8 cellular contexts compared by ENCODE assay signal in genomic region chr16:29288711-29289523, GRCh38.
DNase-seq lines count a peak whose midpoint lies in the region; TF ChIP-seq lines count a peak whose summit lies in the region.
"Not testable (repeated sequence)": the region's sequence is repeated elsewhere in the genome, so short reads cannot be mapped to it uniquely, and the experiment has no call there.

No MANE protein-coding gene starts in this region.

- 55 to 65% methylated on average over 24 to 31 of the region's 31 CpGs for WGBS in thyroid gland, 2 donors

- H3K79me2 ChIP-seq in fibroblast of lung (ENCODE audit: control insufficient read depth, insufficient read depth, low read length), result not testable (repeated sequence)

- H3K27ac ChIP-seq in fibroblast of lung (ENCODE audit: insufficient read depth, low read length), result peak overlapping the region; percentile 54
- H3K27ac ChIP-seq in mucosa of rectum (ENCODE audit: low read depth in 2 of 2, low read length in 2 of 2), result peak overlapping the region; percentile 78 to 84
- H3K27ac ChIP-seq in rectal smooth muscle tissue (ENCODE audit: low read depth, low read length), result peak overlapping the region; percentile 61
- peak overlapping the region; percentile 64 to 93 (median 82) for H3K27ac ChIP-seq in thyroid gland

- not testable (repeated sequence) for H3K4me3 ChIP-seq in BJ (ENCODE audit: low read depth, low read length); fibroblast of lung (replicated peaks in 1 of 4; ENCODE audit: control extremely low read depth in 1 of 4, insufficient read depth in 1 of 4, low read depth in 3 of 4, low read length in 4 of 4); thyroid gland (replicated peaks in 1 of 3)
- H3K4me3 ChIP-seq in mucosa of rectum (ENCODE audit: low read length in 2 of 2) (peak overlapping the region; percentile 9 to 44), rectal smooth muscle tissue (ENCODE audit: low read length) (peak overlapping the region; percentile 32)

- H3K9ac ChIP-seq in fibroblast of lung (ENCODE audit: insufficient read depth, low read length); rectal smooth muscle tissue (ENCODE audit: low read length): not testable (repeated sequence)
- peak overlapping the region in 1 of 2 donors; percentile 23 for H3K9ac ChIP-seq in mucosa of rectum (ENCODE audit: low read depth in 1 of 2, low read length in 2 of 2)

- CTCF ChIA-PET in BJ (lab: Yijun Ruan, JAX), result not testable (repeated sequence)

- H3K4me2 ChIP-seq in fibroblast of lung (ENCODE audit: extremely low read depth, insufficient read depth, low read length), result peak overlapping the region; percentile 25

- not testable (repeated sequence) for H2AFZ ChIP-seq in fibroblast of lung (ENCODE audit: low read length)

- H3K4me1 ChIP-seq in fibroblast of lung (ENCODE audit: control insufficient read depth, extremely low read depth, insufficient read depth, low read length) (peaks cover 18% of the 10 kb centered on the region), mucosa of rectum (ENCODE audit: control insufficient read depth in 2 of 2, insufficient read depth in 2 of 2, low read length in 2 of 2) (peaks cover 21 to 36% of the 10 kb centered on the region in 2 donors), rectal smooth muscle tissue (ENCODE audit: control insufficient read depth, insufficient read depth, low read length) (peaks cover 23% of the 10 kb centered on the region), thyroid gland (peaks cover 41 to 62% of the 10 kb centered on the region in 2 donors)

- H3K27me3 ChIP-seq in BJ (ENCODE audit: control insufficient read depth, insufficient read depth, low read length); fibroblast of lung (ENCODE audit: control insufficient read depth, insufficient read depth, low read length); mucosa of rectum (ENCODE audit: control insufficient read depth in 2 of 2, insufficient read depth in 2 of 2, low read length in 2 of 2); rectal smooth muscle tissue (ENCODE audit: control insufficient read depth, insufficient read depth, low read length); thyroid gland: not testable (repeated sequence)

- POLR2A ChIA-PET in BJ (lab: Charles Lee), result not testable (repeated sequence)

- not testable (repeated sequence) for H3K36me3 ChIP-seq in BJ (ENCODE audit: control insufficient read depth, insufficient read depth, low read length); fibroblast of lung (ENCODE audit: control insufficient read depth, insufficient read depth, low read length); mucosa of rectum (ENCODE audit: control insufficient read depth in 2 of 2, insufficient read depth in 2 of 2, low read length in 2 of 2); rectal smooth muscle tissue (ENCODE audit: control insufficient read depth, insufficient read depth, low read length); thyroid gland

- intact Hi-C loops in thyroid gland (cut with DNase I), result not testable (repeated sequence)

- DNase-seq in BJ (ENCODE audit: low read depth), result peak; percentile 80
- DNase-seq in HT-29 (ENCODE audit: low spot score), result peak; percentile 9
- DNase-seq in astrocyte of the hippocampus (ENCODE audit: low read depth, low spot score), result peak; percentile 42
- peak; percentile 37 to 82 for DNase-seq in fibroblast of lung (ENCODE audit: low read depth in 2 of 2)
- DNase-seq in iris pigment epithelial cell (ENCODE audit: low read depth), result peak; percentile 45
- peak; percentile 69 to 72 for DNase-seq in thyroid gland

- H4K20me1 ChIP-seq in fibroblast of lung (ENCODE audit: control insufficient read depth, extremely low read depth, insufficient read depth, low read length), result not testable (repeated sequence)

- TF ChIP-seq POLR2A in thyroid gland (IDR thresholded peaks at IDR 0.05), result peak in 1 of 2 donors; percentile 37

- H3K9me3 ChIP-seq in fibroblast of lung (ENCODE audit: control insufficient read depth, insufficient read depth, low read depth, low read length); mucosa of rectum (ENCODE audit: control insufficient read depth in 2 of 2, low read length in 2 of 2); thyroid gland: not testable (repeated sequence)

- TF ChIP-seq CTCF in BJ (IDR thresholded peaks at IDR 0.05; ENCODE audit: insufficient read depth, low read depth, low read length); fibroblast of lung (conservative IDR thresholded peaks at IDR 0.05 in 1 of 2, IDR thresholded peaks at IDR 0.05 in 1 of 2; ENCODE audit: low read depth in 1 of 2, low read length in 2 of 2); thyroid gland (IDR thresholded peaks at IDR 0.05): not testable (repeated sequence)

Comparison
In these comparisons a context has a peak if more than half of its experiments do, and no peak if none do; other contexts are left out.
1. DNase-seq: peak in every context shown above with its lines; median percentile 80 in BJ; 70 in thyroid gland; 60 in fibroblast of lung; 45 in iris pigment epithelial cell; 42 in astrocyte of the hippocampus; 9 in HT-29.